ENCODE assay signal across 30 cellular contexts in the genomic region with DNA sequence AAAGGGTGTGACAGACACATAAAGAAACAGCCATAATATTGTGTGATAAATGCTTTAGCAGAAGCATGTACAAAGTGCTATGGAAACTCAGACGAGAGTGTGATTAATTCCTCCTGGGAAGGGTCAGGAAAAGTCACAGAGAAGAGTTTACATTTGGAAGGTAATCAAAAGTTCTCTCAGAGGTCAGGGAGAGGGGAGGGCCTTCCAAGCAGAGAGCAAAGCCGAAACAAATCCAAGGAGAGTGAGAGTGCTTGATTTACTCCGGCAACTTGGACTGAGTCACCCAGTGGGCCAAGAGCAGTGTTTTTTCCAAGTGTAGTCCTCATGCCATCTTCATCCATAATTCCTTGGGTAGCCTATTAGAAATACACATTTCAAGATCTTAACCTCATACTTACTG.
"Had no signal": no experiment of that assay in that cellular context is flagged by ENCODE, and none has a peak within 500 bp of the region (broad histone marks: within the 10 kb centered on the region; RNA-seq: fewer than 3 reads in every experiment).

No MANE protein-coding gene starts in this region.

- H3K27ac Mint-ChIP-seq: activated CD4-positive, alpha-beta memory T cell treated with anti-CD3 and anti-CD28 coated beads, Interleukin-2, amount 10 ng/mL, durations not matched to agents 7 days and 5 days; activated naive CD4-positive, alpha-beta T cell treated with anti-CD3 and anti-CD28 coated beads, Interleukin-2, amount 10 ng/mL, durations not matched to agents 7 days and 5 days; activated naive CD8-positive, alpha-beta T cell treated with anti-CD3 and anti-CD28 coated beads, Interleukin-2, amount 10 ng/mL, durations not matched to agents 7 days and 5 days; activated T-cell treated with anti-CD3 and anti-CD28 coated beads, Interleukin-2, amount 50 U/mL, for 24 hours; effector memory CD8-positive, alpha-beta T cell; progenitor cell of endocrine pancreas; stimulated activated naive B cell treated with anti-CD40 and anti-IgM and Interleukin-4, amounts not matched to agents 10 μg/mL and 1 μg/mL and 100 μg/mL, for 72 hours had no signal

- H3K9me3 ChIP-seq: mucosa of descending colon, ovary, sigmoid colon, suprapubic skin, tibial artery, upper lobe of right lung had no signal

- H3K4me3 Mint-ChIP-seq: activated CD4-positive, alpha-beta memory T cell treated with anti-CD3 and anti-CD28 coated beads, Interleukin-2, amount 10 ng/mL, durations not matched to agents 7 days and 5 days; activated CD4-positive, alpha-beta T cell treated with anti-CD3 and anti-CD28 coated beads, Interleukin-2, amount 10 ng/mL, durations not matched to agents 24 days and 14 days; activated naive CD4-positive, alpha-beta T cell treated with anti-CD3 and anti-CD28 coated beads, Interleukin-2, amount 10 ng/mL, durations not matched to agents 7 days and 5 days; activated naive CD8-positive, alpha-beta T cell treated with anti-CD3 and anti-CD28 coated beads, Interleukin-2, amount 10 ng/mL, durations not matched to agents 7 days and 5 days; activated T-cell treated with anti-CD3 and anti-CD28 coated beads, Interleukin-2, amount 50 U/mL, for 24 hours; effector memory CD8-positive, alpha-beta T cell; stimulated activated naive B cell treated with anti-CD40 and anti-IgM and Interleukin-4, amounts not matched to agents 10 μg/mL and 1 μg/mL and 100 μg/mL, for 72 hours had no signal

- H3K27me3 ChIP-seq: ovary, sigmoid colon, stomach, suprapubic skin, tibial artery, upper lobe of right lung had no signal

- H3K36me3 ChIP-seq: ovary, sigmoid colon, stomach, suprapubic skin, tibial artery, upper lobe of right lung had no signal

- H3K4me1 Mint-ChIP-seq: activated CD4-positive, alpha-beta memory T cell treated with anti-CD3 and anti-CD28 coated beads, Interleukin-2, amount 10 ng/mL, durations not matched to agents 7 days and 5 days; activated naive CD4-positive, alpha-beta T cell treated with anti-CD3 and anti-CD28 coated beads, Interleukin-2, amount 10 ng/mL, durations not matched to agents 7 days and 5 days had no signal

- H3K4me3 ChIP-seq: mucosa of descending colon, ovary, sigmoid colon, stomach, suprapubic skin, tibial artery, upper lobe of right lung had no signal

- ATAC-seq: effector memory CD8-positive, alpha-beta T cell; left ventricle myocardium superior; mucosa of descending colon; stimulated activated naive B cell treated with anti-CD40 and anti-IgM and Interleukin-4, amounts not matched to agents 10 μg/mL and 1 μg/mL and 100 μg/mL, for 72 hours; upper lobe of right lung had no signal

- DNase-seq: activated CD4-positive, alpha-beta memory T cell treated with anti-CD3 and anti-CD28 coated beads, Interleukin-2, amount 10 ng/mL, durations not matched to agents 7 days and 5 days; activated CD4-positive, alpha-beta T cell treated with anti-CD3 and anti-CD28 coated beads, Interleukin-2, amount 10 ng/mL, durations not matched to agents 24 days and 14 days; activated CD4-positive, CD25-positive, alpha-beta regulatory T cell treated with anti-CD3 and anti-CD28 coated beads, Interleukin-2, amount 50 U/mL, for 72 hours; activated CD8-positive, alpha-beta memory T cell treated with anti-CD3 and anti-CD28 coated beads, Interleukin-2, amount 50 U/mL, for 48 hours; activated gamma-delta T cell; activated naive CD4-positive, alpha-beta T cell treated with anti-CD3 and anti-CD28 coated beads, Interleukin-2, amount 10 ng/mL, durations not matched to agents 7 days and 5 days; activated naive CD8-positive, alpha-beta T cell treated with anti-CD3 and anti-CD28 coated beads, Interleukin-2, amount 10 ng/mL, durations not matched to agents 7 days and 5 days; activated T-cell treated with anti-CD3 and anti-CD28 coated beads, Interleukin-2, amount 50 U/mL, for 24 hours; amniotic stem cell; caudate nucleus; cortex of kidney; effector memory CD8-positive, alpha-beta T cell; erythroblast; left ventricle myocardium superior; mucosa of descending colon; ovary; retina; sigmoid colon; small intestine; stimulated activated CD4-positive, alpha-beta T cell treated with anti-CD3 and anti-CD28 coated beads, Interleukin-4, amount 100 ng/mL, for 4 hours; stimulated activated CD8-positive, alpha-beta memory T cell treated with anti-CD3 and anti-CD28 coated beads, Interleukin-4, amount 100 ng/mL, for 48 hours; stimulated activated naive B cell treated with anti-CD40 and anti-IgM and Interleukin-4, amounts not matched to agents 10 μg/mL and 1 μg/mL and 100 μg/mL, for 72 hours; stomach; T-helper 2 cell; tibial artery; upper lobe of right lung had no signal

- H3K36me3 Mint-ChIP-seq: activated naive CD4-positive, alpha-beta T cell treated with anti-CD3 and anti-CD28 coated beads, Interleukin-2, amount 10 ng/mL, durations not matched to agents 7 days and 5 days; stimulated activated naive B cell treated with anti-CD40 and anti-IgM and Interleukin-4, amounts not matched to agents 10 μg/mL and 1 μg/mL and 100 μg/mL, for 72 hours had no signal

- H3K4me1 ChIP-seq: sigmoid colon, stomach, suprapubic skin, tibial artery, upper lobe of right lung had no signal

- H3K27me3 Mint-ChIP-seq: activated CD4-positive, alpha-beta memory T cell treated with anti-CD3 and anti-CD28 coated beads, Interleukin-2, amount 10 ng/mL, durations not matched to agents 7 days and 5 days; activated CD4-positive, alpha-beta T cell treated with anti-CD3 and anti-CD28 coated beads, Interleukin-2, amount 10 ng/mL, durations not matched to agents 24 days and 14 days; activated naive CD4-positive, alpha-beta T cell treated with anti-CD3 and anti-CD28 coated beads, Interleukin-2, amount 10 ng/mL, durations not matched to agents 7 days and 5 days; activated naive CD8-positive, alpha-beta T cell treated with anti-CD3 and anti-CD28 coated beads, Interleukin-2, amount 10 ng/mL, durations not matched to agents 7 days and 5 days; effector memory CD8-positive, alpha-beta T cell; progenitor cell of endocrine pancreas had no signal

- H3K27ac ChIP-seq: ovary, sigmoid colon, stomach, suprapubic skin, tibial artery, upper lobe of right lung had no signal

- FAIRE-seq: frontal cortex, islet of Langerhans, small intestine had no signal
